In the genomic region with DNA sequence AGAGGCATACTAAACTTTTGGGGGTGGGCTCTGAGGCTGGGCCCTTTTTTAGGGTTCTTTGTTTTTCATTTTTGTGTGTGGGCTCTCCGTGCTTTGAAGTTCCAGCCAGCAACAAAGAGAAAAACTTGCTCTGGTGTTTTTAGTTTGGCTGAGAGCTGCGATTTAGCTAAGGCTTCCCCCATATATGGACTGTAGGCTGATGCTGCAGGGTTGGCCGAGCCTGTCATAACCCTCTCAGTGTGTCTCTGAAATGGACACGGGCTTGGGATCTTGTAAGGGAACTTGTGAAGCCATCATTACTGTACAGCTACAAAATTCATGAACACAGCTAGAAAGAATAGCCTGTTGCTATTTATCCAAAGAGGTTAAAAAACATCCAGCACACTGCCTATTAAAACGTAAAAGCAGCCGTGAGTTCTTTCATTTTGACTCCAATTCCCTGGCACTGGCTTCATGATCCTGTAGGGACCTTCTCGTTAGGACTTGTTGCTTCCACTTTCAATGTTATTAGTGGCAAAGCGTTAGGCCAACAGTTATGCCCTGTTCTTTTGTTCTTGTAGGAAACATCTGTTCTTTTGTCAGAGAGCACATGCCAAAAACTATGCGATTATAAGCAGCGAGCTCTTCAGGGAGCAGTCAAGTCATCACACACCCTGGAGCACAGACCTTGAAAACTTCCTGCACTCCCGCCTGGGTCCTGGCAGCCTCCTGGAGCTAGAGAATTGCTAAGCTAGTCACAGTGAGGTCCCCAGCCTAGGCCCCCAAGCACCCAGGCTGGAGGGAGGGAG, we compare ENCODE assay signal across 1 cellular context.
TF ChIP-seq lines count a peak whose summit lies in the region.

No MANE protein-coding gene starts in this region.

TF ChIP-seq in GM23338, 12 proteins besides CTCF, POLR2A, EP300 and RAD21 (continued from another document):
- TF ChIP-seq, protein P1, sequence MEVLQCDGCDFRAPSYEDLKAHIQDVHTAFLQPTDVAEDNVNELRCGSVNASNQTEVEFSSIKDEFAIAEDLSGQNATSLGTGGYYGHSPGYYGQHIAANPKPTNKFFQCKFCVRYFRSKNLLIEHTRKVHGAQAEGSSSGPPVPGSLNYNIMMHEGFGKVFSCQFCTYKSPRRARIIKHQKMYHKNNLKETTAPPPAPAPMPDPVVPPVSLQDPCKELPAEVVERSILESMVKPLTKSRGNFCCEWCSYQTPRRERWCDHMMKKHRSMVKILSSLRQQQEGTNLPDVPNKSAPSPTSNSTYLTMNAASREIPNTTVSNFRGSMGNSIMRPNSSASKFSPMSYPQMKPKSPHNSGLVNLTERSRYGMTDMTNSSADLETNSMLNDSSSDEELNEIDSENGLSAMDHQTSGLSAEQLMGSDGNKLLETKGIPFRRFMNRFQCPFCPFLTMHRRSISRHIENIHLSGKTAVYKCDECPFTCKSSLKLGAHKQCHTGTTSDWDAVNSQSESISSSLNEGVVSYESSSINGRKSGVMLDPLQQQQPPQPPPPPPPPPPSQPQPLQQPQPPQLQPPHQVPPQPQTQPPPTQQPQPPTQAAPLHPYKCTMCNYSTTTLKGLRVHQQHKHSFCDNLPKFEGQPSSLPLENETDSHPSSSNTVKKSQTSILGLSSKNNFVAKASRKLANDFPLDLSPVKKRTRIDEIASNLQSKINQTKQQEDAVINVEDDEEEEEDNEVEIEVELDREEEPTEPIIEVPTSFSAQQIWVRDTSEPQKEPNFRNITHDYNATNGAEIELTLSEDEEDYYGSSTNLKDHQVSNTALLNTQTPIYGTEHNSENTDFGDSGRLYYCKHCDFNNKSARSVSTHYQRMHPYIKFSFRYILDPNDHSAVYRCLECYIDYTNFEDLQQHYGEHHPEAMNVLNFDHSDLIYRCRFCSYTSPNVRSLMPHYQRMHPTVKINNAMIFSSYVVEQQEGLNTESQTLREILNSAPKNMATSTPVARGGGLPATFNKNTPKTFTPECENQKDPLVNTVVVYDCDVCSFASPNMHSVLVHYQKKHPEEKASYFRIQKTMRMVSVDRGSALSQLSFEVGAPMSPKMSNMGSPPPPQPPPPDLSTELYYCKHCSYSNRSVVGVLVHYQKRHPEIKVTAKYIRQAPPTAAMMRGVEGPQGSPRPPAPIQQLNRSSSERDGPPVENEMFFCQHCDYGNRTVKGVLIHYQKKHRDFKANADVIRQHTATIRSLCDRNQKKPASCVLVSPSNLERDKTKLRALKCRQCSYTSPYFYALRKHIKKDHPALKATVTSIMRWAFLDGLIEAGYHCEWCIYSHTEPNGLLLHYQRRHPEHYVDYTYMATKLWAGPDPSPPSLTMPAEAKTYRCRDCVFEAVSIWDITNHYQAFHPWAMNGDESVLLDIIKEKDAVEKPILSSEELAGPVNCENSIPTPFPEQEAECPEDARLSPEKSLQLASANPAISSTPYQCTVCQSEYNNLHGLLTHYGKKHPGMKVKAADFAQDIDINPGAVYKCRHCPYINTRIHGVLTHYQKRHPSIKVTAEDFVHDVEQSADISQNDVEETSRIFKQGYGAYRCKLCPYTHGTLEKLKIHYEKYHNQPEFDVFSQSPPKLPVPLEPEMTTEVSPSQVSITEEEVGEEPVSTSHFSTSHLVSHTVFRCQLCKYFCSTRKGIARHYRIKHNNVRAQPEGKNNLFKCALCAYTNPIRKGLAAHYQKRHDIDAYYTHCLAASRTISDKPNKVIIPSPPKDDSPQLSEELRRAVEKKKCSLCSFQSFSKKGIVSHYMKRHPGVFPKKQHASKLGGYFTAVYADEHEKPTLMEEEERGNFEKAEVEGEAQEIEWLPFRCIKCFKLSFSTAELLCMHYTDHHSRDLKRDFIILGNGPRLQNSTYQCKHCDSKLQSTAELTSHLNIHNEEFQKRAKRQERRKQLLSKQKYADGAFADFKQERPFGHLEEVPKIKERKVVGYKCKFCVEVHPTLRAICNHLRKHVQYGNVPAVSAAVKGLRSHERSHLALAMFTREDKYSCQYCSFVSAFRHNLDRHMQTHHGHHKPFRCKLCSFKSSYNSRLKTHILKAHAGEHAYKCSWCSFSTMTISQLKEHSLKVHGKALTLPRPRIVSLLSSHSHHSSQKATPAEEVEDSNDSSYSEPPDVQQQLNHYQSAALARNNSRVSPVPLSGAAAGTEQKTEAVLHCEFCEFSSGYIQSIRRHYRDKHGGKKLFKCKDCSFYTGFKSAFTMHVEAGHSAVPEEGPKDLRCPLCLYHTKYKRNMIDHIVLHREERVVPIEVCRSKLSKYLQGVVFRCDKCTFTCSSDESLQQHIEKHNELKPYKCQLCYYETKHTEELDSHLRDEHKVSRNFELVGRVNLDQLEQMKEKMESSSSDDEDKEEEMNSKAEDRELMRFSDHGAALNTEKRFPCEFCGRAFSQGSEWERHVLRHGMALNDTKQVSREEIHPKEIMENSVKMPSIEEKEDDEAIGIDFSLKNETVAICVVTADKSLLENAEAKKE (CRISPR knock-in tag; IDR thresholded peaks at IDR 0.05), result no peak
- TF ChIP-seq ZNF114 (CRISPR knock-in tag; IDR thresholded peaks at IDR 0.05) (no peak), ZNF331 (CRISPR knock-in tag; IDR thresholded peaks at IDR 0.05; ENCODE audit: low read depth) (no peak)
TF ChIP-seq in GM23338: peak in this region for 0.
